ENCODE assay signal across 1 cellular context in genomic region chr16:1680361-1680760, GRCh38.
TF ChIP-seq lines count a peak whose summit lies in the region.

No MANE protein-coding gene starts in this region.

TF ChIP-seq in GM23338, 12 proteins besides CTCF, POLR2A, EP300 and RAD21:
- TF ChIP-seq NANOG (IDR thresholded peaks at IDR 0.05; ENCODE audit: borderline replicate concordance) (no peak), ZNF114 (CRISPR knock-in tag; IDR thresholded peaks at IDR 0.05) (no peak), ETS1 (IDR thresholded peaks at IDR 0.05) (no peak), POLR2AphosphoS5 (IDR thresholded peaks at IDR 0.05; ENCODE audit: low read depth) (no peak), EZH2 (IDR thresholded peaks at IDR 0.05; ENCODE audit: low read depth, unreplicated experiment) (no peak), ZNF462 (CRISPR knock-in tag; IDR thresholded peaks at IDR 0.05) (no peak), CREB1 (CRISPR knock-in tag; IDR thresholded peaks at IDR 0.05; ENCODE audit: low read depth) (no peak)
